Comparison of ENCODE assay signal across 9 cellular contexts in genomic region chr1:217090073-217090911, GRCh38.
DNase-seq lines count a peak whose midpoint lies in the region; ATAC-seq and TF ChIP-seq lines count a peak whose summit lies in the region.
"Had no signal": no experiment of that assay in that cellular context is flagged by ENCODE, and none has a peak within 500 bp of the region (broad histone marks: within the 10 kb centered on the region; RNA-seq: fewer than 3 reads in every experiment).

No MANE protein-coding gene starts in this region.

- intact Hi-C loops in heart right ventricle (cut with DNase I): loop anchor here in 1 of 10 donors (5.0 kb wide), 1 partner anchor 47 kb away; no protein-coding TSS in a partner anchor
- intact Hi-C loops in prostate gland (cut with DNase I): no loop called here

- in situ Hi-C loops in G401 (cut with HindIII; ENCODE audit: low sequenced_read_pairs): no loop called here

- H3K4me1 Mint-ChIP-seq in activated CD8-positive, alpha-beta T cell treated with anti-CD3 and anti-CD28 coated beads, Interleukin-2, amount 10 ng/mL, durations not matched to agents 7 days and 5 days (ENCODE audit: low read depth): peaks cover 3% of the 10 kb centered on the region

- H3K36me3 ChIP-seq in RWPE2 (ENCODE audit: low read depth) (no peaks in the 10 kb centered on the region), heart right ventricle (no peaks in the 10 kb centered on the region), prostate gland (no peaks in the 10 kb centered on the region)

- no peak overlapping the region for H3K27ac Mint-ChIP-seq in activated CD8-positive, alpha-beta T cell treated with anti-CD3 and anti-CD28 coated beads, Interleukin-2, amount 10 ng/mL, durations not matched to agents 7 days and 5 days

- CTCF ChIA-PET in activated CD8-positive, alpha-beta T cell treated with anti-CD3 and anti-CD28 coated beads, Interleukin-2, amount 10 ng/mL, durations not matched to agents 7 days and 5 days (lab: Charles Lee): no interaction called here

- no peaks in the 10 kb centered on the region for H3K36me3 Mint-ChIP-seq in activated CD8-positive, alpha-beta T cell treated with anti-CD3 and anti-CD28 coated beads, Interleukin-2, amount 10 ng/mL, durations not matched to agents 7 days and 5 days (ENCODE audit: low read depth)

- H3K4me3 ChIP-seq in RWPE2 (ENCODE audit: severe bottlenecking): peak overlapping the region; percentile 35
- peak overlapping the region; percentile 33 to 66 (median 51) for H3K4me3 ChIP-seq in heart right ventricle
- peak overlapping the region; percentile 54 to 56 for H3K4me3 ChIP-seq in prostate gland

- POLR2A ChIA-PET in activated CD8-positive, alpha-beta T cell treated with anti-CD3 and anti-CD28 coated beads, Interleukin-2, amount 10 ng/mL, durations not matched to agents 7 days and 5 days (lab: Charles Lee): no interaction called here

- TF ChIP-seq CTCF in RWPE2 (IDR thresholded peaks at IDR 0.05; ENCODE audit: poor library complexity, severe bottlenecking) (no peak), heart right ventricle (IDR thresholded peaks at IDR 0.05) (no peak), prostate gland (IDR thresholded peaks at IDR 0.05) (no peak)

- H3K4me1 ChIP-seq in RWPE2 (ENCODE audit: insufficient read depth, poor library complexity, severe bottlenecking) (no peaks in the 10 kb centered on the region), heart right ventricle (peaks cover 0 to 11% (median 3%) of the 10 kb centered on the region in 9 donors), prostate gland (replicated peaks) (no peaks in the 10 kb centered on the region)

- peak; percentile 42 for DNase-seq in G401 (ENCODE audit: low spot score)
- no peak for DNase-seq in RWPE2 (ENCODE audit: low spot score)
- DNase-seq in heart right ventricle: peak in 1 of 2 donors; percentile 6
- no peak for DNase-seq in prostate gland (ENCODE audit: low spot score)
- DNase-seq in activated CD8-positive, alpha-beta T cell treated with anti-CD3 and anti-CD28 coated beads, Interleukin-2, amount 10 ng/mL, durations not matched to agents 7 days and 5 days: no peak
- no peak for DNase-seq in OCI-M2 (lab: John Stamatoyannopoulos, UW; ENCODE audit: unreplicated experiment)
- DNase-seq: stimulated activated CD4-positive, alpha-beta T cell treated with anti-CD3 and anti-CD28 coated beads, Interleukin-15, amount 100 ng/mL, for 24 hours had no signal

- peaks cover 22% of the 10 kb centered on the region for H3K27me3 Mint-ChIP-seq in activated CD8-positive, alpha-beta T cell treated with anti-CD3 and anti-CD28 coated beads, Interleukin-2, amount 10 ng/mL, durations not matched to agents 7 days and 5 days (ENCODE audit: low read depth)

- no peak overlapping the region for H3K27ac ChIP-seq in RWPE2 (ENCODE audit: poor library complexity, severe bottlenecking)
- H3K27ac ChIP-seq in heart right ventricle: peak overlapping the region; percentile 3 to 93 (median 90)
- peak overlapping the region; percentile 67 to 78 for H3K27ac ChIP-seq in prostate gland

- WGBS in heart right ventricle, 2 donors: 9 to 14% methylated on average over 24 of the region's 24 CpGs
- WGBS in prostate gland: 8% methylated on average over 24 of the region's 24 CpGs

- no peaks in the 10 kb centered on the region for H3K27me3 ChIP-seq in RWPE2 (ENCODE audit: insufficient read depth, poor library complexity, severe bottlenecking)
- peaks cover 0 to 23% (median 3%) of the 10 kb centered on the region in 7 donors for H3K27me3 ChIP-seq in heart right ventricle
- H3K27me3 ChIP-seq in prostate gland (replicated peaks; ENCODE audit: insufficient read depth): no peaks in the 10 kb centered on the region

- H3K4me3 Mint-ChIP-seq in activated CD8-positive, alpha-beta T cell treated with anti-CD3 and anti-CD28 coated beads, Interleukin-2, amount 10 ng/mL, durations not matched to agents 7 days and 5 days: no peak overlapping the region

- no peaks in the 10 kb centered on the region for H3K9me3 Mint-ChIP-seq in activated CD8-positive, alpha-beta T cell treated with anti-CD3 and anti-CD28 coated beads, Interleukin-2, amount 10 ng/mL, durations not matched to agents 7 days and 5 days (ENCODE audit: insufficient read depth)

- ATAC-seq in RWPE2 (ENCODE audit: low read depth) (no peak), heart right ventricle (peak in 7 of 8 donors; percentile 19 to 80 (median 63)), HG03159 (IDR thresholded peaks at IDR 0.05; ENCODE audit: unreplicated experiment) (no peak), GM18870 (IDR thresholded peaks at IDR 0.05; ENCODE audit: unreplicated experiment) (no peak)
- ATAC-seq in activated CD8-positive, alpha-beta T cell treated with anti-CD3 and anti-CD28 coated beads, Interleukin-2, amount 10 ng/mL, durations not matched to agents 7 days and 5 days: no peak

- no peak for TF ChIP-seq POLR2A in prostate gland (IDR thresholded peaks at IDR 0.05)

- H3K9me3 ChIP-seq in RWPE2 (ENCODE audit: severe bottlenecking) (no peaks in the 10 kb centered on the region), heart right ventricle (no peaks in the 10 kb centered on the region), prostate gland (no peaks in the 10 kb centered on the region)

Comparison
In these comparisons a context has a peak if more than half of its experiments do, and no peak if none do; other contexts are left out.
1. ATAC-seq: peak in heart right ventricle (7 of 8); none in RWPE2 (single experiment), activated CD8-positive, alpha-beta T cell treated with anti-CD3 and anti-CD28 coated beads, Interleukin-2, amount 10 ng/mL, durations not matched to agents 7 days and 5 days (single experiment), HG03159 (single experiment) and GM18870 (single experiment).
2. Peak in every context shown above with its lines, with median percentiles within 50 percentile points of each other: H3K4me3 ChIP-seq.